8 cellular contexts compared by ENCODE assay signal in genomic region chr19:892243-892996, GRCh38. TPM values are rescaled to one million over a fixed set of nuclear protein-coding genes. Genes with fewer than 3 reads are reported as not detected.
DNase-seq lines count a peak whose midpoint lies in the region; ATAC-seq and TF ChIP-seq lines count a peak whose summit lies in the region.

No MANE protein-coding gene starts in this region.

- TF ChIP-seq CTCF in GM06990 (IDR thresholded peaks at IDR 0.05; ENCODE audit: insufficient read depth, low read length, poor library complexity, severe bottlenecking) (no peak), PC-3 (conservative IDR thresholded peaks at IDR 0.05; ENCODE audit: low read depth, low read length) (no peak), endothelial cell (IDR thresholded peaks at IDR 0.05; ENCODE audit: unreplicated experiment) (no peak)

- H3K27ac Mint-ChIP-seq in endothelial cell (ENCODE audit: unreplicated experiment) = peak overlapping the region; percentile 67
- H3K27ac Mint-ChIP-seq in naive thymus-derived CD4-positive, alpha-beta T cell = peak overlapping the region; percentile 65 to 100 (median 91)

- H3K9me2 ChIP-seq in PC-3 (replicated peaks; ENCODE audit: low read length) = no peaks in the 10 kb centered on the region

- H3K79me2 ChIP-seq in PC-3 (ENCODE audit: low read length) = peaks cover 15% of the 10 kb centered on the region

- H3K27ac ChIP-seq in PC-3 (ENCODE audit: low read length) = peak overlapping the region; percentile 69
- peak overlapping the region; percentile 97 for H3K27ac ChIP-seq in naive thymus-derived CD4-positive, alpha-beta T cell (ENCODE audit: low read depth, low read length)

- peak overlapping the region; percentile 89 for H3K4me3 ChIP-seq in GM06990 (replicated peaks; ENCODE audit: low read depth, low read length)
- peak overlapping the region; percentile 84 for H3K4me3 ChIP-seq in PC-3 (ENCODE audit: low read length)
- peak overlapping the region; percentile 72 for H3K4me3 ChIP-seq in naive thymus-derived CD4-positive, alpha-beta T cell (ENCODE audit: low read length)

- peak overlapping the region; percentile 93 for H3K4me3 Mint-ChIP-seq in endothelial cell (ENCODE audit: unreplicated experiment)
- H3K4me3 Mint-ChIP-seq in naive thymus-derived CD4-positive, alpha-beta T cell = peak overlapping the region; percentile 76 to 96 (median 88)

- peaks cover 6% of the 10 kb centered on the region for H3K27me3 Mint-ChIP-seq in endothelial cell (ENCODE audit: unreplicated experiment)
- peaks cover 0 to 4% (median 0%) of the 10 kb centered on the region in 5 donors for H3K27me3 Mint-ChIP-seq in naive thymus-derived CD4-positive, alpha-beta T cell

- H3K9me3 ChIP-seq in PC-3 (ENCODE audit: low read length) = no peaks in the 10 kb centered on the region
- no peaks in the 10 kb centered on the region for H3K9me3 ChIP-seq in naive thymus-derived CD4-positive, alpha-beta T cell (ENCODE audit: control insufficient read depth in 2 of 3, low read length in 3 of 3)

- no peaks in the 10 kb centered on the region for H3K4me1 ChIP-seq in PC-3 (ENCODE audit: insufficient read depth, low read length)
- H3K4me1 ChIP-seq in naive thymus-derived CD4-positive, alpha-beta T cell (ENCODE audit: control insufficient read depth in 2 of 2, insufficient read depth in 2 of 2, low read length in 2 of 2) = peaks cover 3 to 5% of the 10 kb centered on the region in 2 donors

- POLR2A ChIA-PET in PC-3 (lab: Charles Lee; ENCODE audit: unreplicated experiment) = no interaction called here
- POLR2A ChIA-PET in naive thymus-derived CD4-positive, alpha-beta T cell (lab: Charles Lee) = interaction anchor here (0.5 to 6.7 kb wide), 15 partner anchors 10 to 1366 kb away, joined by 3 to 196 read pairs (median 7); partner anchors contain the start of genes ABCA7, CIRBP, KISS1R and R3HDM4

- H3K27me3 ChIP-seq in GM06990 (replicated peaks; ENCODE audit: control insufficient read depth, insufficient read depth, low read length) (no peaks in the 10 kb centered on the region), PC-3 (ENCODE audit: low read length) (no peaks in the 10 kb centered on the region)
- H3K27me3 ChIP-seq in naive thymus-derived CD4-positive, alpha-beta T cell (ENCODE audit: control insufficient read depth in 2 of 2, insufficient read depth in 2 of 2, low read length in 2 of 2) = no peaks in the 10 kb centered on the region

- H3K4me2 ChIP-seq in PC-3 (ENCODE audit: low read length) = peak overlapping the region; percentile 86

- H2AFZ ChIP-seq in PC-3 (ENCODE audit: low read length) = peak overlapping the region; percentile 81

- intact Hi-C loops in PC-3 (cut with micrococcal nuclease) = no loop called here
- intact Hi-C loops in naive thymus-derived CD4-positive, alpha-beta T cell (cut with micrococcal nuclease) = loop anchor here (2.0 kb wide), 2 partner anchors 20 to 320 kb away; partner anchors contain the start of gene BSG (in 1 of the 2)

- ATAC-seq in GM21825 (IDR thresholded peaks at IDR 0.05; ENCODE audit: unreplicated experiment) (peak; percentile 37), PC-3 (peak; percentile 47)
- peak; percentile 65 for ATAC-seq in naive thymus-derived CD4-positive, alpha-beta T cell

- peaks cover 6% of the 10 kb centered on the region for H3K4me1 Mint-ChIP-seq in endothelial cell (ENCODE audit: unreplicated experiment)
- peaks cover 4 to 42% (median 30%) of the 10 kb centered on the region in 7 donors for H3K4me1 Mint-ChIP-seq in naive thymus-derived CD4-positive, alpha-beta T cell

- CTCF ChIA-PET in PC-3 (lab: Charles Lee) = no interaction called here
- CTCF ChIA-PET in naive thymus-derived CD4-positive, alpha-beta T cell (lab: Charles Lee) = interaction anchor here (0.8 to 1.4 kb wide), 5 partner anchors 9 to 29 kb away, joined by 3 to 7 read pairs (median 5); no protein-coding TSS in a partner anchor

- no peaks in the 10 kb centered on the region for H3K9me3 Mint-ChIP-seq in endothelial cell (ENCODE audit: unreplicated experiment)
- H3K9me3 Mint-ChIP-seq in naive thymus-derived CD4-positive, alpha-beta T cell = peaks cover 0 to 8% (median 0%) of the 10 kb centered on the region in 11 donors

- peaks cover 3% of the 10 kb centered on the region for H3K36me3 Mint-ChIP-seq in endothelial cell (ENCODE audit: low read depth, unreplicated experiment)
- H3K36me3 Mint-ChIP-seq in naive thymus-derived CD4-positive, alpha-beta T cell = peaks cover 0 to 12% (median 4%) of the 10 kb centered on the region in 5 donors

- DNase-seq in GM06990 (ENCODE audit: extremely low read depth, insufficient read length) (no peak), PC-3 (no peak), endothelial cell (ENCODE audit: low spot score) (peak; percentile 26), SK-N-DZ (ENCODE audit: low spot score) (no peak), NCI-H1105 (lab: John Stamatoyannopoulos, UW) (no peak), NCI-H1694 treated with DMSO at 0.1 percent for 48 hours (lab: John Stamatoyannopoulos, UW) (no peak)
- DNase-seq in naive thymus-derived CD4-positive, alpha-beta T cell = no peak

- H3K9ac ChIP-seq in PC-3 (ENCODE audit: low read length) = peak overlapping the region; percentile 93

- H3F3A ChIP-seq in PC-3 (ENCODE audit: low read length, unreplicated experiment) = peaks cover 3% of the 10 kb centered on the region

- H3K36me3 ChIP-seq in GM06990 (ENCODE audit: control insufficient read depth, insufficient read depth, low read length) = peaks cover 13% of the 10 kb centered on the region
- H3K36me3 ChIP-seq in PC-3 (ENCODE audit: low read depth, low read length) = no peaks in the 10 kb centered on the region; the same call in 1 of the 2 replicates
- peaks cover 0 to 42% (median 0%) of the 10 kb centered on the region in 3 experiments for H3K36me3 ChIP-seq in naive thymus-derived CD4-positive, alpha-beta T cell (ENCODE audit: control insufficient read depth in 2 of 3, insufficient read depth in 3 of 3, low read length in 3 of 3)

- BruUV-seq in PC-3 (replicated peaks; lab: Mats Ljungman, UMichigan) = no TSS peak

- H4K20me1 ChIP-seq in PC-3 (ENCODE audit: low read length) = no peaks in the 10 kb centered on the region

RNA-seq across cellular contexts. Expression of gene MED16, which starts 0.6 kb away (rescaled TPM):
- total RNA-seq in PC-3 (2014; rRNA removed) (25.9 and 41.6 TPM in 2 replicates), endothelial cell (ENCODE audit: unreplicated experiment) (66.5 TPM)
- total RNA-seq in naive thymus-derived CD4-positive, alpha-beta T cell = 10 to 100 TPM; 47.5 to 78.2 (median 67.6) TPM
- 100 to 1,000 TPM in 1 of 2 donors, 10 to 100 TPM in 1; 65.7 to 142 TPM for polyA plus RNA-seq in naive thymus-derived CD4-positive, alpha-beta T cell
- polyA plus RNA-seq in SK-N-DZ (2014; cell fraction: cytosol; rRNA removed) = 31.2 and 36.7 TPM in 2 replicates
- 27.4 and 45.1 TPM in 2 replicates for polyA plus RNA-seq in SK-N-DZ (2014; cell fraction: nucleus; rRNA removed)

RNA-seq across cellular contexts. Expression of gene RNU6-9, which starts 0.9 kb away (rescaled TPM):
- total RNA-seq in PC-3 (2014; rRNA removed) = not detected in 2 replicates
- total RNA-seq in endothelial cell (ENCODE audit: unreplicated experiment) = not detected
- total RNA-seq in naive thymus-derived CD4-positive, alpha-beta T cell = not detected
- not detected for polyA plus RNA-seq in naive thymus-derived CD4-positive, alpha-beta T cell
- polyA plus RNA-seq in SK-N-DZ (2014; cell fraction: cytosol; rRNA removed) = not detected in 2 replicates
- not detected in 2 replicates for polyA plus RNA-seq in SK-N-DZ (2014; cell fraction: nucleus; rRNA removed)

RNA-seq across cellular contexts. Expression of gene R3HDM4, which starts 20.6 kb away (rescaled TPM):
- 34.0 and 44.9 TPM in 2 replicates for total RNA-seq in PC-3 (2014; rRNA removed)
- 40.6 TPM for total RNA-seq in endothelial cell (ENCODE audit: unreplicated experiment)
- total RNA-seq in naive thymus-derived CD4-positive, alpha-beta T cell = 100 to 1,000 TPM; 123 to 219 (median 184) TPM
- 100 to 1,000 TPM; 195 to 251 TPM for polyA plus RNA-seq in naive thymus-derived CD4-positive, alpha-beta T cell
- 35.9 and 42.5 TPM in 2 replicates for polyA plus RNA-seq in SK-N-DZ (2014; cell fraction: cytosol; rRNA removed)
- 49.3 and 61.5 TPM in 2 replicates for polyA plus RNA-seq in SK-N-DZ (2014; cell fraction: nucleus; rRNA removed)

RNA-seq across cellular contexts. Expression of gene KISS1R, which starts 24.7 kb away (rescaled TPM):
- total RNA-seq in PC-3 (2014; rRNA removed) (1.2 and 3.9 TPM in 2 replicates), endothelial cell (ENCODE audit: unreplicated experiment) (not detected)
- total RNA-seq in naive thymus-derived CD4-positive, alpha-beta T cell = 1 to 10 TPM; 1.1 to 3.0 (median 1.7) TPM
- under 1 TPM; 0.72 to 0.85 TPM for polyA plus RNA-seq in naive thymus-derived CD4-positive, alpha-beta T cell
- polyA plus RNA-seq in SK-N-DZ (2014; cell fraction: cytosol; rRNA removed) = 7.3 and 7.5 TPM in 2 replicates
- 47.3 and 64.7 TPM in 2 replicates for polyA plus RNA-seq in SK-N-DZ (2014; cell fraction: nucleus; rRNA removed)

RNA-seq across cellular contexts. Expression of gene CFD, which starts 33.0 kb away (rescaled TPM):
- total RNA-seq in PC-3 (2014; rRNA removed) = 22.4 and 38.0 TPM in 2 replicates
- 0.46 TPM for total RNA-seq in endothelial cell (ENCODE audit: unreplicated experiment)
- total RNA-seq in naive thymus-derived CD4-positive, alpha-beta T cell = 10 to 100 TPM in 2 of 5 experiments, 1 to 10 TPM in 3; 1.3 to 58.0 (median 2.1) TPM
- 1 to 10 TPM; 4.9 to 8.0 TPM for polyA plus RNA-seq in naive thymus-derived CD4-positive, alpha-beta T cell
- 3.0 and 4.2 TPM in 2 replicates for polyA plus RNA-seq in SK-N-DZ (2014; cell fraction: cytosol; rRNA removed)
- polyA plus RNA-seq in SK-N-DZ (2014; cell fraction: nucleus; rRNA removed) = 0.96 and 2.8 TPM in 2 replicates
